ENCODE assay signal across 8 cellular contexts in genomic region chr15:65077981-65078352, GRCh38. TPM values are rescaled to one million over a fixed set of nuclear protein-coding genes. Genes with fewer than 3 reads are reported as not detected.
A peak's percentile ranks its signal among the peaks of the same experiment; 100 is the strongest.
DNase-seq lines count a peak whose midpoint lies in the region; ATAC-seq and TF ChIP-seq lines count a peak whose summit lies in the region.

No MANE protein-coding gene starts in this region.

- H3K36me3 ChIP-seq in SK-N-SH (replicated peaks in 1 of 2; ENCODE audit: control insufficient read depth in 1 of 2, insufficient read depth in 2 of 2, low read length in 1 of 2) (no peaks in the 10 kb centered on the region), kidney epithelial cell (ENCODE audit: control insufficient read depth, insufficient read depth, low read length) (no peaks in the 10 kb centered on the region), HAP-1 (replicated peaks) (no peaks in the 10 kb centered on the region)

- CTCF ChIA-PET in SK-N-SH (lab: Yijun Ruan, JAX) = interaction anchor here (0.5 to 4.6 kb wide), 10 partner anchors 10 to 53 kb away, joined by 3 to 39 read pairs (median 5); partner anchors contain the start of gene RASL12

- DNase-seq in CD1c-positive myeloid dendritic cell (ENCODE audit: extremely low spot score) (peak; percentile 53), SK-N-SH (peak; percentile 61), astrocyte of the cerebellum (ENCODE audit: low read depth) (no peak), kidney epithelial cell (ENCODE audit: low read depth) (no peak), HCEC 1CT (no peak), HAP-1 (ENCODE audit: low spot score in 2 of 2) (no peak)
- peak; percentile 7 to 61 (median 28) for DNase-seq in stimulated activated CD4-positive, alpha-beta T cell treated with anti-CD3 and anti-CD28 coated beads, TNF-alpha, amount 100 ng/mL, for 24 hours (ENCODE audit: low read depth in 3 of 3)

- H3K27me3 ChIP-seq in SK-N-SH (ENCODE audit: insufficient read depth) (0 out of 2 replicates have a peak, but pooled peaks cover 6% of the 10 kb centered on the region), kidney epithelial cell (ENCODE audit: control insufficient read depth, insufficient read depth, low read length) (peaks cover 41% of the 10 kb centered on the region), HAP-1 (ENCODE audit: low read depth) (no peaks in the 10 kb centered on the region)

- TF ChIP-seq RAD21 in SK-N-SH (IDR thresholded peaks at IDR 0.05; ENCODE audit: low read length) = 0 out of 2 replicates have a peak, but pooled peaks have one; percentile 21

- TF ChIP-seq EP300 in SK-N-SH (IDR thresholded peaks at IDR 0.05; ENCODE audit: borderline replicate concordance in 1 of 2, low read depth in 1 of 2, low read length in 1 of 2) = no peak

- H3K4me2 ChIP-seq in SK-N-SH = no peak overlapping the region

- no peaks in the 10 kb centered on the region for H3F3A ChIP-seq in SK-N-SH (replicated peaks; ENCODE audit: insufficient read depth)

- H2AFZ ChIP-seq in SK-N-SH (ENCODE audit: low read depth) = no peak overlapping the region

- H3K4me3 ChIP-seq in SK-N-SH (ENCODE audit: low read depth in 2 of 2, low read length in 1 of 2) (no peak overlapping the region), astrocyte of the cerebellum (ENCODE audit: low read depth, low read length) (no peak overlapping the region), kidney epithelial cell (ENCODE audit: low read depth, low read length) (no peak overlapping the region), HAP-1 (no peak overlapping the region)

- peaks cover 0 to 3% of the 10 kb centered on the region in 2 experiments; a peak in 1 of 4 replicates for H3K4me1 ChIP-seq in SK-N-SH (ENCODE audit: control insufficient read depth in 1 of 2, insufficient read depth in 2 of 2, low read depth in 1 of 2, low read length in 1 of 2)
- peaks cover 5% of the 10 kb centered on the region for H3K4me1 ChIP-seq in HAP-1

- no peak overlapping the region for H3K27ac ChIP-seq in SK-N-SH (ENCODE audit: low read depth in 2 of 2, low read length in 1 of 2)

- H3K79me2 ChIP-seq in SK-N-SH (ENCODE audit: insufficient read depth) = no peaks in the 10 kb centered on the region

- H3K9me2 ChIP-seq in SK-N-SH = no peaks in the 10 kb centered on the region

- H4K20me1 ChIP-seq in SK-N-SH (ENCODE audit: insufficient read depth) = no peaks in the 10 kb centered on the region

- peak; percentile 49 for TF ChIP-seq CTCF in SK-N-SH (IDR thresholded peaks at IDR 0.05)
- TF ChIP-seq CTCF in astrocyte of the cerebellum (IDR thresholded peaks at IDR 0.05; ENCODE audit: low read depth, low read length, missing control alignments) = peak; percentile 60
- TF ChIP-seq CTCF in kidney epithelial cell (IDR thresholded peaks at IDR 0.05; ENCODE audit: insufficient read depth, low read length, poor library complexity, severe bottlenecking) = peak; percentile 85

- 35% methylated on average over 2 of the region's 24 CpGs for WGBS in SK-N-SH (ENCODE audit: low lambda C conversion rate)

- H3K9me3 ChIP-seq in SK-N-SH (no peaks in the 10 kb centered on the region), HAP-1 (no peaks in the 10 kb centered on the region)

- no peak overlapping the region for H3K9ac ChIP-seq in SK-N-SH

- no peak for ATAC-seq in HG03521 (IDR thresholded peaks at IDR 0.05; ENCODE audit: unreplicated experiment)

- in situ Hi-C loops in astrocyte of the cerebellum (cut with HindIII; ENCODE audit: low sequenced_read_pairs) (no loop called here), HAP-1 (cut with MboI; ENCODE audit: low sequenced_read_pairs) (no loop called here)

- POLR2A ChIA-PET in SK-N-SH (lab: Yijun Ruan, JAX) = no interaction called here

TF ChIP-seq in SK-N-SH, 30 proteins besides CTCF, POLR2A, EP300 and RAD21:
- TF ChIP-seq SMC3 (IDR thresholded peaks at IDR 0.05; ENCODE audit: low read depth, low read length) (peak; percentile 37), IRF3 (IDR thresholded peaks at IDR 0.05; ENCODE audit: low read depth, low read length) (no peak)
TF ChIP-seq in SK-N-SH: peak in this region for 1.

RNA-seq across cellular contexts. Expression of gene KBTBD13, which starts 1.4 kb away (rescaled TPM):
- not detected in 2 replicates for polyA plus RNA-seq in SK-N-SH (2012; rRNA removed)
- not detected in 2 replicates for polyA plus RNA-seq in SK-N-SH (2012; cell fraction: cytosol; rRNA removed)
- polyA plus RNA-seq in SK-N-SH (2012; cell fraction: nucleus; rRNA removed) = not detected in 2 replicates
- total RNA-seq in kidney epithelial cell = not detected in 2 replicates

RNA-seq across cellular contexts. Expression of gene RASL12, which starts 10.2 kb away (rescaled TPM):
- not detected in 2 replicates for polyA plus RNA-seq in SK-N-SH (2012; rRNA removed)
- polyA plus RNA-seq in SK-N-SH (2012; cell fraction: cytosol; rRNA removed) = not detected in 2 replicates
- not detected in 2 replicates for polyA plus RNA-seq in SK-N-SH (2012; cell fraction: nucleus; rRNA removed)
- total RNA-seq in kidney epithelial cell = 0.92 TPM in 1 of 2 replicates, not detected in the other

RNA-seq across cellular contexts. Expression of gene SLC51B, which starts 32.8 kb away (rescaled TPM):
- not detected in 2 replicates for polyA plus RNA-seq in SK-N-SH (2012; rRNA removed)
- not detected in 2 replicates for polyA plus RNA-seq in SK-N-SH (2012; cell fraction: cytosol; rRNA removed)
- not detected in 2 replicates for polyA plus RNA-seq in SK-N-SH (2012; cell fraction: nucleus; rRNA removed)
- not detected in 2 replicates for total RNA-seq in kidney epithelial cell

RNA-seq across cellular contexts. Expression of gene UBAP1L, which starts 37.0 kb away (rescaled TPM):
- 1.8 and 1.9 TPM in 2 replicates for polyA plus RNA-seq in SK-N-SH (2012; rRNA removed)
- 0.10 and 0.22 TPM in 2 replicates for polyA plus RNA-seq in SK-N-SH (2012; cell fraction: cytosol; rRNA removed)
- polyA plus RNA-seq in SK-N-SH (2012; cell fraction: nucleus; rRNA removed) = 18.2 and 24.4 TPM in 2 replicates
- total RNA-seq in kidney epithelial cell = 0.68 and 1.2 TPM in 2 replicates

RNA-seq across cellular contexts. Expression of gene MTFMT, which starts 48.5 kb away (rescaled TPM):
- polyA plus RNA-seq in SK-N-SH (2012; rRNA removed) = 12.1 and 12.7 TPM in 2 replicates
- polyA plus RNA-seq in SK-N-SH (2012; cell fraction: cytosol; rRNA removed) = 14.1 and 14.6 TPM in 2 replicates
- polyA plus RNA-seq in SK-N-SH (2012; cell fraction: nucleus; rRNA removed) = 6.7 and 7.9 TPM in 2 replicates
- 17.3 and 18.5 TPM in 2 replicates for total RNA-seq in kidney epithelial cell

Comparison
In these comparisons a context has a peak if more than half of its experiments do, and no peak if none do; other contexts are left out.
1. DNase-seq: peak in CD1c-positive myeloid dendritic cell (single experiment), SK-N-SH (single experiment) and stimulated activated CD4-positive, alpha-beta T cell treated with anti-CD3 and anti-CD28 coated beads, TNF-alpha, amount 100 ng/mL, for 24 hours (3 of 3); none in astrocyte of the cerebellum (single experiment), kidney epithelial cell (single experiment), HCEC 1CT (single experiment) and HAP-1 (0 of 2).
2. Peak in every context shown above with its lines, with median percentiles within 50 percentile points of each other: CTCF ChIP-seq.